8 cellular contexts compared by ENCODE assay signal in genomic region chr10:111360260-111360925, GRCh38.
DNase-seq lines count a peak whose midpoint lies in the region; ATAC-seq and TF ChIP-seq lines count a peak whose summit lies in the region.

No MANE protein-coding gene starts in this region.

- H3K27ac Mint-ChIP-seq in naive B cell = no peak overlapping the region

- intact Hi-C loops in dorsolateral prefrontal cortex (cut with DNase I) (loop anchor here in 1 of 2 donors (10.0 kb wide), 1 partner anchor 756 kb away; no protein-coding TSS in a partner anchor), lower leg skin (cut with DNase I; ENCODE audit: low total_unique reads) (no loop called here)

- no peak overlapping the region for H3K4me3 Mint-ChIP-seq in naive B cell

- no peaks in the 10 kb centered on the region for H3K4me1 Mint-ChIP-seq in naive B cell

- TF ChIP-seq CTCF in dorsolateral prefrontal cortex (IDR thresholded peaks at IDR 0.05 in 54 of 56, conservative IDR thresholded peaks at IDR 0.05 in 2 of 56; ENCODE audit: low read depth in 1 of 56, partially characterized antibody in 56 of 56) (peak in 47 of 56 donors; percentile 10 to 63 (median 43)), lower leg skin (IDR thresholded peaks at IDR 0.05) (no peak)

- peaks cover 0 to 25% (median 0%) of the 10 kb centered on the region in 45 donors for H3K27me3 ChIP-seq in dorsolateral prefrontal cortex

- no peak overlapping the region for H3K4me3 ChIP-seq in dorsolateral prefrontal cortex
- no peak overlapping the region for H3K4me3 ChIP-seq in lower leg skin (ENCODE audit: low read depth, poor library complexity, severe bottlenecking)

- WGBS in lower leg skin, 2 donors = 41 to 46% methylated on average over 5 of the region's 5 CpGs

- H3K36me3 Mint-ChIP-seq in naive B cell = no peaks in the 10 kb centered on the region

- ATAC-seq in GM19452 (IDR thresholded peaks at IDR 0.05; ENCODE audit: unreplicated experiment) (peak; percentile 78), HG03354 (IDR thresholded peaks at IDR 0.05; ENCODE audit: poor library complexity, severe bottlenecking, unreplicated experiment) (peak; percentile 90), naive B cell (ENCODE audit: low read depth in 2 of 2) (peak; percentile 60)

- no peak overlapping the region for H3K27ac ChIP-seq in dorsolateral prefrontal cortex

- no peak for TF ChIP-seq POLR2A in lower leg skin (IDR thresholded peaks at IDR 0.05)

- DNase-seq in ELF-1 (ENCODE audit: low read depth, low spot score) (peak; percentile 82), NCI-H748 treated with DMSO at 0.1 percent for 48 hours (lab: John Stamatoyannopoulos, UW) (peak; percentile 19), dorsolateral prefrontal cortex (peak in 1 of 10 donors; percentile 27), naive B cell (no peak), lower leg skin (ENCODE audit: low spot score in 2 of 2) (no peak)
- no peak for DNase-seq in activated CD8-positive, alpha-beta memory T cell treated with anti-CD3 and anti-CD28 coated beads for 24 hours

- peaks cover 24 to 38% (median 30%) of the 10 kb centered on the region in 3 donors for H3K27me3 Mint-ChIP-seq in naive B cell

- no peaks in the 10 kb centered on the region for H3K9me3 Mint-ChIP-seq in naive B cell

Comparison
In these comparisons a context has a peak if more than half of its experiments do, and no peak if none do; other contexts are left out.
1. DNase-seq: peak in ELF-1 (single experiment) and NCI-H748 treated with DMSO at 0.1 percent for 48 hours (single experiment); none in naive B cell (single experiment), lower leg skin (0 of 2) and activated CD8-positive, alpha-beta memory T cell treated with anti-CD3 and anti-CD28 coated beads for 24 hours (single experiment).
2. CTCF ChIP-seq: peak in dorsolateral prefrontal cortex (47 of 56); none in lower leg skin (0 of 3).
3. Peak in every context shown above with its lines, with median percentiles within 50 percentile points of each other: ATAC-seq.